In the genomic region with DNA sequence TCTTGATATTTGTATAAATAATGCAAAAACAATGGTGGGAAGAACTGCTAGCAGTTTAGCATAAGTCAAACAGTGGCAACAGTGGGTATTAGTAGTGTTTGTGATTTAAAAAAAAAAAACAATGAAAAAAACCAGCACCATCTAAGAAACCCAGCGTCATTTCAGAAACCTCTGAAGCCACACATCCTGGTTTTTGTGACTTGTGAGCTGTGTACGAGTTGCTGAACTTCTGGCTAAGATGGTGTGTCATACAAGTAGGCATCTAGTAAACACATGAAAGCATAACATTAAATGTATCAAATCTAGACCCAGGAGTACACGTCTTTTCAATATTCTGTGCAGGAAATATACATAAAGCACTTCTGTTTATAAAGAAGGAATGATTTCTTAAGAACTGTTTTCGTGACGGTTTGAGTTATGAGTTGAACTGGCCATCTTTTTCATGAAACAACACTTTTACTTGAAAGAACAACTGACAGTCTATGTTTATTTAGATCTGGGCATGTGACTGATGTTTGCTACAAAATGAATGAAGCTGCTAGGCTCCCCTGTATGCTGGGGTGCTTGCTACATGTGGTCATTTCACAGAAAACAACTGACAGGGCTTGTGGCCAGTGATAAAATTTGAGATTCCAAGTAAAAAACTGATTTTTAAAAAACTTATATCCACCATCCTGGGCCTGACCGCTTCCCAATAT, we compare ENCODE assay signal across 18 cellular contexts.
A peak's percentile ranks its signal among the peaks of the same experiment; 100 is the strongest.
DNase-seq lines count a peak whose midpoint lies in the region; ATAC-seq and TF ChIP-seq lines count a peak whose summit lies in the region.
"Had no signal": no experiment of that assay in that cellular context is flagged by ENCODE, and none has a peak within 500 bp of the region (broad histone marks: within the 10 kb centered on the region; RNA-seq: fewer than 3 reads in every experiment).

No MANE protein-coding gene starts in this region.

- POLR2A ChIA-PET in PC-9 (lab: Charles Lee; ENCODE audit: unreplicated experiment): no interaction called here

- H3K9me2 ChIP-seq in PC-9 (ENCODE audit: insufficient read depth): no peaks in the 10 kb centered on the region

- H3K9me3 Mint-ChIP-seq in endothelial cell (ENCODE audit: unreplicated experiment): no peaks in the 10 kb centered on the region
- peaks cover 0 to 10% of the 10 kb centered on the region in 2 donors for H3K9me3 Mint-ChIP-seq in stimulated activated naive CD8-positive, alpha-beta T cell treated with anti-CD3 and anti-CD28 coated beads, Interleukin-15, amount 100 ng/mL, for 72 hours
- H3K9me3 Mint-ChIP-seq: WTC11 had no signal

- H3K4me3 Mint-ChIP-seq in endothelial cell (ENCODE audit: unreplicated experiment): no peak overlapping the region
- no peak overlapping the region for H3K4me3 Mint-ChIP-seq in stimulated activated naive CD8-positive, alpha-beta T cell treated with anti-CD3 and anti-CD28 coated beads, Interleukin-15, amount 100 ng/mL, for 72 hours
- H3K4me3 Mint-ChIP-seq: endodermal cell, naive B cell, WTC11 had no signal

- H3K27ac ChIP-seq in PC-9: no peak overlapping the region
- H3K27ac ChIP-seq: 22Rv1, parathyroid adenoma, tibial artery had no signal

- H3K27me3 ChIP-seq in PC-9 (ENCODE audit: insufficient read depth, low read depth): no peaks in the 10 kb centered on the region
- H3K27me3 ChIP-seq: tibial artery had no signal

- H3K36me3 ChIP-seq in PC-9 (ENCODE audit: low read depth): no peaks in the 10 kb centered on the region

- no peaks in the 10 kb centered on the region for H4K20me1 ChIP-seq in PC-9 (ENCODE audit: insufficient read depth)

- no peak overlapping the region for H2AFZ ChIP-seq in PC-9
- H2AFZ ChIP-seq: parathyroid adenoma had no signal

- BruUV-seq in PC-9 (replicated peaks; lab: Mats Ljungman, UMichigan): no TSS peak

- H3K27me3 Mint-ChIP-seq in endothelial cell (ENCODE audit: unreplicated experiment): peaks cover 8% of the 10 kb centered on the region
- H3K27me3 Mint-ChIP-seq in stimulated activated naive CD8-positive, alpha-beta T cell treated with anti-CD3 and anti-CD28 coated beads, Interleukin-15, amount 100 ng/mL, for 72 hours: no peaks in the 10 kb centered on the region
- H3K27me3 Mint-ChIP-seq: naive B cell had no signal

- no peaks in the 10 kb centered on the region for H3K4me1 ChIP-seq in PC-9 (replicated peaks; ENCODE audit: insufficient read depth)
- H3K4me1 ChIP-seq: parathyroid adenoma, tibial artery had no signal

- H3K27ac Mint-ChIP-seq in endothelial cell (ENCODE audit: unreplicated experiment): peak overlapping the region; percentile 25
- peak overlapping the region; percentile 12 to 70 for H3K27ac Mint-ChIP-seq in stimulated activated naive CD8-positive, alpha-beta T cell treated with anti-CD3 and anti-CD28 coated beads, Interleukin-15, amount 100 ng/mL, for 72 hours
- H3K27ac Mint-ChIP-seq: endodermal cell, WTC11 had no signal

- H3F3A ChIP-seq in PC-9 (ENCODE audit: insufficient read depth, low read depth): no peaks in the 10 kb centered on the region

- no peak overlapping the region for H3K4me2 ChIP-seq in PC-9

- peaks cover 50% of the 10 kb centered on the region for H3K36me3 Mint-ChIP-seq in endothelial cell (ENCODE audit: low read depth, unreplicated experiment)

- peak; percentile 83 to 91 for ATAC-seq in activated CD4-positive, CD25-positive, alpha-beta regulatory T cell treated with anti-CD3 and anti-CD28 coated beads, Interleukin-2, amount 50 U/mL, for 24 hours
- ATAC-seq in stimulated activated naive CD8-positive, alpha-beta T cell treated with anti-CD3 and anti-CD28 coated beads, Interleukin-15, amount 100 ng/mL, for 72 hours: peak; percentile 98
- no peak for ATAC-seq in GM21423 (IDR thresholded peaks at IDR 0.05; ENCODE audit: unreplicated experiment)
- ATAC-seq: WTC11 had no signal

- TF ChIP-seq CTCF in endothelial cell (IDR thresholded peaks at IDR 0.05; ENCODE audit: unreplicated experiment) (no peak), PC-9 (conservative IDR thresholded peaks at IDR 0.05) (no peak)

- no peaks in the 10 kb centered on the region for H3K79me2 ChIP-seq in PC-9 (ENCODE audit: low read depth)
- H3K79me2 ChIP-seq: parathyroid adenoma had no signal

- H3K4me1 Mint-ChIP-seq in endothelial cell (ENCODE audit: unreplicated experiment): peaks cover 35% of the 10 kb centered on the region
- H3K4me1 Mint-ChIP-seq in stimulated activated naive CD8-positive, alpha-beta T cell treated with anti-CD3 and anti-CD28 coated beads, Interleukin-15, amount 100 ng/mL, for 72 hours: peaks cover 60% of the 10 kb centered on the region
- H3K4me1 Mint-ChIP-seq: endodermal cell had no signal

- intact Hi-C loops in PC-9 (cut with micrococcal nuclease; ENCODE audit: unreplicated experiment): no loop called here

- no peaks in the 10 kb centered on the region for H3K9me3 ChIP-seq in PC-9 (ENCODE audit: insufficient read depth, low read depth)
- H3K9me3 ChIP-seq: tibial artery had no signal

- DNase-seq in activated CD4-positive, CD25-positive, alpha-beta regulatory T cell (lab: John Stamatoyannopoulos, UW): no peak
- DNase-seq in stimulated activated CD4-positive, alpha-beta T cell treated with anti-CD3 and anti-CD28 coated beads, Interleukin-4, amount 100 ng/mL, for 24 hours: peak; percentile 30
- DNase-seq in stimulated activated CD4-positive, alpha-beta T cell treated with anti-CD3 and anti-CD28 coated beads, Interleukin-4, amount 100 ng/mL, for 4 hours: no peak
- DNase-seq in endothelial cell (ENCODE audit: low spot score) (no peak), PC-9 (no peak)
- peak in 1 of 2 donors; percentile 63 for DNase-seq in stimulated activated naive CD8-positive, alpha-beta T cell treated with anti-CD3 and anti-CD28 coated beads, Interleukin-15, amount 100 ng/mL, for 72 hours
- DNase-seq: endodermal cell, naive B cell, NCI-H1105 treated with DMSO at 0.1 percent for 48 hours, NCI-H526 treated with DMSO at 0.1 percent for 48 hours, SIG-M5, tibial artery had no signal

- H3K4me3 ChIP-seq in PC-9: no peak overlapping the region
- H3K4me3 ChIP-seq: lung, tibial artery had no signal

- CTCF ChIA-PET in PC-9 (lab: Charles Lee): no interaction called here
